ENCODE assay signal across 15 cellular contexts in genomic region chr2:64259301-64259700, GRCh38.
DNase-seq lines count a peak whose midpoint lies in the region; ATAC-seq and TF ChIP-seq lines count a peak whose summit lies in the region.
"Had no signal": no experiment of that assay in that cellular context is flagged by ENCODE, and none has a peak within 500 bp of the region (broad histone marks: within the 10 kb centered on the region; RNA-seq: fewer than 3 reads in every experiment).

No MANE protein-coding gene starts in this region.

- H3K9ac ChIP-seq in subcutaneous abdominal adipose tissue (ENCODE audit: low read length in 5 of 5) = no peak overlapping the region

- H3K27me3 ChIP-seq in subcutaneous abdominal adipose tissue (ENCODE audit: control insufficient read depth in 5 of 5, insufficient read depth in 4 of 5, low read length in 5 of 5) = no peaks in the 10 kb centered on the region
- H3K27me3 ChIP-seq: colonic mucosa, upper lobe of right lung had no signal

- no peak overlapping the region for H3K4me3 Mint-ChIP-seq in activated CD8-positive, alpha-beta T cell treated with anti-CD3 and anti-CD28 coated beads, Interleukin-2, amount 10 ng/mL, durations not matched to agents 7 days and 5 days
- H3K4me3 Mint-ChIP-seq: activated naive CD8-positive, alpha-beta T cell treated with anti-CD3 and anti-CD28 coated beads, Interleukin-2, amount 10 ng/mL, durations not matched to agents 7 days and 5 days had no signal

- peak overlapping the region; percentile 52 for H3K27ac ChIP-seq in subcutaneous abdominal adipose tissue (ENCODE audit: low read depth, low read length)
- H3K27ac ChIP-seq: colonic mucosa, upper lobe of right lung had no signal

- TF ChIP-seq CTCF in fibroblast of mammary gland (conservative IDR thresholded peaks at IDR 0.05; ENCODE audit: control insufficient read depth, insufficient read depth, low read depth, low read length) = no peak

- H3K27ac Mint-ChIP-seq in activated CD8-positive, alpha-beta T cell treated with anti-CD3 and anti-CD28 coated beads, Interleukin-2, amount 10 ng/mL, durations not matched to agents 7 days and 5 days = no peak overlapping the region
- H3K27ac Mint-ChIP-seq: activated naive CD8-positive, alpha-beta T cell treated with anti-CD3 and anti-CD28 coated beads, Interleukin-2, amount 10 ng/mL, durations not matched to agents 7 days and 5 days had no signal

- no peaks in the 10 kb centered on the region for H3K36me3 Mint-ChIP-seq in activated CD8-positive, alpha-beta T cell treated with anti-CD3 and anti-CD28 coated beads, Interleukin-2, amount 10 ng/mL, durations not matched to agents 7 days and 5 days (ENCODE audit: low read depth)
- H3K36me3 Mint-ChIP-seq: activated naive CD8-positive, alpha-beta T cell treated with anti-CD3 and anti-CD28 coated beads, Interleukin-2, amount 10 ng/mL, durations not matched to agents 7 days and 5 days had no signal

- H3K36me3 ChIP-seq in subcutaneous abdominal adipose tissue (ENCODE audit: control insufficient read depth in 5 of 5, insufficient read depth in 5 of 5, low read length in 5 of 5) = no peaks in the 10 kb centered on the region
- H3K36me3 ChIP-seq: colonic mucosa, upper lobe of right lung had no signal

- CTCF ChIA-PET in activated CD8-positive, alpha-beta T cell treated with anti-CD3 and anti-CD28 coated beads, Interleukin-2, amount 10 ng/mL, durations not matched to agents 7 days and 5 days (lab: Charles Lee) = no interaction called here

- no peak overlapping the region for H3K4me3 ChIP-seq in fibroblast of mammary gland (ENCODE audit: control insufficient read depth, low read depth, low read length)
- no peak overlapping the region for H3K4me3 ChIP-seq in subcutaneous abdominal adipose tissue (ENCODE audit: low read depth in 1 of 5, low read length in 5 of 5)
- H3K4me3 ChIP-seq: colonic mucosa, upper lobe of right lung had no signal

- no peak for ATAC-seq in activated CD8-positive, alpha-beta T cell treated with anti-CD3 and anti-CD28 coated beads, Interleukin-2, amount 10 ng/mL, durations not matched to agents 7 days and 5 days
- ATAC-seq: upper lobe of right lung had no signal

- H3K9me3 ChIP-seq in subcutaneous abdominal adipose tissue (ENCODE audit: control insufficient read depth in 5 of 5, low read length in 5 of 5) = no peaks in the 10 kb centered on the region
- H3K9me3 ChIP-seq: colonic mucosa, upper lobe of right lung had no signal

- no peaks in the 10 kb centered on the region for H3K27me3 Mint-ChIP-seq in activated CD8-positive, alpha-beta T cell treated with anti-CD3 and anti-CD28 coated beads, Interleukin-2, amount 10 ng/mL, durations not matched to agents 7 days and 5 days (ENCODE audit: low read depth)
- H3K27me3 Mint-ChIP-seq: activated naive CD8-positive, alpha-beta T cell treated with anti-CD3 and anti-CD28 coated beads, Interleukin-2, amount 10 ng/mL, durations not matched to agents 7 days and 5 days had no signal

- peaks cover 8% of the 10 kb centered on the region for H3K4me1 Mint-ChIP-seq in activated CD8-positive, alpha-beta T cell treated with anti-CD3 and anti-CD28 coated beads, Interleukin-2, amount 10 ng/mL, durations not matched to agents 7 days and 5 days (ENCODE audit: low read depth)

- POLR2A ChIA-PET in activated CD8-positive, alpha-beta T cell treated with anti-CD3 and anti-CD28 coated beads, Interleukin-2, amount 10 ng/mL, durations not matched to agents 7 days and 5 days (lab: Charles Lee) = no interaction called here

- no peaks in the 10 kb centered on the region for H3K9me3 Mint-ChIP-seq in activated CD8-positive, alpha-beta T cell treated with anti-CD3 and anti-CD28 coated beads, Interleukin-2, amount 10 ng/mL, durations not matched to agents 7 days and 5 days (ENCODE audit: insufficient read depth)
- H3K9me3 Mint-ChIP-seq: activated naive CD8-positive, alpha-beta T cell treated with anti-CD3 and anti-CD28 coated beads, Interleukin-2, amount 10 ng/mL, durations not matched to agents 7 days and 5 days had no signal

- DNase-seq in NCI-H2227 (lab: John Stamatoyannopoulos, UW; ENCODE audit: unreplicated experiment) (peak; percentile 11), NCI-H2227 treated with DMSO at 0.1 percent for 48 hours (lab: John Stamatoyannopoulos, UW) (no peak), NCI-H446 (lab: John Stamatoyannopoulos, UW) (peak; percentile 15 to 85), fibroblast of mammary gland (ENCODE audit: low read depth) (peak; percentile 66), GM03348 (ENCODE audit: low spot score) (no peak), H4 (ENCODE audit: low spot score) (no peak)
- no peak for DNase-seq in activated CD8-positive, alpha-beta T cell treated with anti-CD3 and anti-CD28 coated beads, Interleukin-2, amount 10 ng/mL, durations not matched to agents 7 days and 5 days
- DNase-seq: activated CD8-positive, alpha-beta memory T cell treated with anti-CD3 and anti-CD28 coated beads, Interleukin-2, amount 50 U/mL, for 48 hours; activated naive CD8-positive, alpha-beta T cell treated with anti-CD3 and anti-CD28 coated beads, Interleukin-2, amount 10 ng/mL, durations not matched to agents 7 days and 5 days; colonic mucosa; foreskin melanocyte; KBM-7; SIG-M5; upper lobe of right lung had no signal

- peaks cover 2 to 55% (median 43%) of the 10 kb centered on the region in 5 donors for H3K4me1 ChIP-seq in subcutaneous abdominal adipose tissue (ENCODE audit: control insufficient read depth in 5 of 5, insufficient read depth in 5 of 5, low read length in 5 of 5)
- H3K4me1 ChIP-seq: colonic mucosa had no signal

Comparison
In these comparisons a context has a peak if more than half of its experiments do, and no peak if none do; other contexts are left out.
1. DNase-seq: peak in NCI-H2227 (single experiment), NCI-H446 (2 of 2) and fibroblast of mammary gland (single experiment); none in NCI-H2227 treated with DMSO at 0.1 percent for 48 hours (single experiment), GM03348 (single experiment), H4 (single experiment) and activated CD8-positive, alpha-beta T cell treated with anti-CD3 and anti-CD28 coated beads, Interleukin-2, amount 10 ng/mL, durations not matched to agents 7 days and 5 days (single experiment).